ENCODE assay signal across 30 cellular contexts in the genomic region with DNA sequence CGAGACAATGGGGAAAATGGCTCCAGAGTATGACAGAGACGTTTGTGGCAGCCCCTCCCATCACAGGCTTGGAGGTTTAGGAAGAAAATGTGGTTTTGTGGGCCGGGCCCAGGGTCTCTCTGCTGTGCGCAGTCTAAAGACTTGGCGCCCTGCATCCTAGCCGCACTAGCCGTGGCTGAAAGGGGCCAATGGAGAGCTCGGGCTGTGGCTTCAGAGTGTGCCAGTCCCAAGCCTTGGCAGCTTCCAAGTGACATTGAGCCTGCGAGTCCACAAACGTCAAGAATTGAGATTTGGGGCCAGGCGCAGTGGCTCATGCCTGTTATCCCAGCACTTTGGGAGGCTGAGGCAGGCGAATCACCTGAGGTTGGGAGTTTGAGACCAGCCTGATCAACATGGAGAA.
"Had no signal": no experiment of that assay in that cellular context is flagged by ENCODE, and none has a peak within 500 bp of the region (broad histone marks: within the 10 kb centered on the region; RNA-seq: fewer than 3 reads in every experiment).

No MANE protein-coding gene starts in this region.

- H3K27me3 Mint-ChIP-seq: naive thymus-derived CD8-positive, alpha-beta T cell; natural killer cell treated with Interleukin-12 subunit alpha and Interleukin-12 subunit beta and Interleukin-15 and Interleukin-18, amount 100 ng/mL, for 72 hours; progenitor cell of endocrine pancreas; stimulated activated memory B cell treated with anti-CD40 and anti-IgM and Interleukin-4, amounts not matched to agents 10 μg/mL and 1 μg/mL and 100 μg/mL, for 72 hours; stimulated activated naive CD8-positive, alpha-beta T cell treated with anti-CD3 and anti-CD28 coated beads, Interleukin-15, amount 100 ng/mL, for 72 hours; type B pancreatic cell had no signal

- H3K4me1 Mint-ChIP-seq: naive thymus-derived CD8-positive, alpha-beta T cell; nephron progenitor cell; neural crest cell; stimulated activated memory B cell treated with anti-CD40 and anti-IgM and Interleukin-4, amounts not matched to agents 10 μg/mL and 1 μg/mL and 100 μg/mL, for 72 hours; stimulated activated naive CD8-positive, alpha-beta T cell treated with anti-CD3 and anti-CD28 coated beads, Interleukin-15, amount 100 ng/mL, for 72 hours had no signal

- H3K27me3 ChIP-seq: ovary, right lobe of liver, sigmoid colon, suprapubic skin, testis, tibial artery, transverse colon, upper lobe of right lung, uterus had no signal

- H3K4me1 ChIP-seq: parathyroid adenoma, psoas muscle, right lobe of liver, sigmoid colon, suprapubic skin, testis, tibial artery, transverse colon, upper lobe of right lung, uterus had no signal

- H3K4me3 ChIP-seq: ovary, psoas muscle, right lobe of liver, sigmoid colon, suprapubic skin, testis, tibial artery, transverse colon, upper lobe of right lung, uterus had no signal

- H3K4me3 Mint-ChIP-seq: natural killer cell treated with Interleukin-12 subunit alpha and Interleukin-12 subunit beta and Interleukin-15 and Interleukin-18, amount 100 ng/mL, for 72 hours; nephron progenitor cell; neural crest cell; stimulated activated memory B cell treated with anti-CD40 and anti-IgM and Interleukin-4, amounts not matched to agents 10 μg/mL and 1 μg/mL and 100 μg/mL, for 72 hours; stimulated activated naive CD8-positive, alpha-beta T cell treated with anti-CD3 and anti-CD28 coated beads, Interleukin-15, amount 100 ng/mL, for 72 hours; type B pancreatic cell had no signal

- ATAC-seq: naive thymus-derived CD8-positive, alpha-beta T cell; natural killer cell treated with Interleukin-12 subunit alpha and Interleukin-12 subunit beta and Interleukin-15 and Interleukin-18, amount 100 ng/mL, for 72 hours; psoas muscle; right cardiac atrium; right lobe of liver; stimulated activated memory B cell treated with anti-CD40 and anti-IgM and Interleukin-4, amounts not matched to agents 10 μg/mL and 1 μg/mL and 100 μg/mL, for 72 hours; stimulated activated naive CD8-positive, alpha-beta T cell treated with anti-CD3 and anti-CD28 coated beads, Interleukin-15, amount 100 ng/mL, for 72 hours; stimulated activated naive CD8-positive, alpha-beta T cell treated with anti-CD3 and anti-CD28 coated beads, Interleukin-15, Interleukin-2, amounts not matched to agents 100 U/mL and 50 U/mL, for 24 hours; upper lobe of right lung had no signal

- DNase-seq: naive thymus-derived CD8-positive, alpha-beta T cell; nephron progenitor cell; occipital lobe; ovary; psoas muscle; right cardiac atrium; right lobe of liver; sigmoid colon; small intestine; stimulated activated CD4-positive, alpha-beta T cell treated with anti-CD3 and anti-CD28 coated beads, Interleukin-12 subunit alpha, Interleukin-12 subunit beta, amount 100 ng/mL, for 4 hours; stimulated activated CD4-positive, alpha-beta T cell treated with anti-CD3 and anti-CD28 coated beads, Interleukin-1b, Interleukin-23, amount 100 ng/mL, for 48 hours; stimulated activated CD4-positive, alpha-beta T cell treated with anti-CD3 and anti-CD28 coated beads, Interleukin-4, amount 100 ng/mL, for 1 hour; stimulated activated CD4-positive, alpha-beta T cell treated with anti-CD3 and anti-CD28 coated beads, Interleukin-4, amount 100 ng/mL, for 4 hours; stimulated activated CD8-positive, alpha-beta memory T cell treated with anti-CD3 and anti-CD28 coated beads, Interleukin-4, amount 100 ng/mL, for 48 hours; stimulated activated naive CD4-positive, alpha-beta T cell; stimulated activated naive CD8-positive, alpha-beta T cell treated with anti-CD3 and anti-CD28 coated beads, Interleukin-15, amount 100 ng/mL, for 72 hours; stimulated activated naive CD8-positive, alpha-beta T cell treated with anti-CD3 and anti-CD28 coated beads, Interleukin-15, Interleukin-2, amounts not matched to agents 100 U/mL and 50 U/mL, for 24 hours; substantia nigra; testis; tibial artery; transverse colon; upper lobe of right lung; uterus had no signal

- H3K9me3 ChIP-seq: ovary, psoas muscle, right lobe of liver, sigmoid colon, testis, tibial artery, transverse colon, upper lobe of right lung, uterus had no signal

- H2AFZ ChIP-seq: parathyroid adenoma had no signal

- H3K9ac ChIP-seq: parathyroid adenoma had no signal

- H3K27ac ChIP-seq: ovary, parathyroid adenoma, psoas muscle, right lobe of liver, sigmoid colon, suprapubic skin, testis, tibial artery, transverse colon, upper lobe of right lung, uterus had no signal

- H3K9me3 Mint-ChIP-seq: type B pancreatic cell had no signal

- H3K36me3 ChIP-seq: ovary, right lobe of liver, sigmoid colon, suprapubic skin, tibial artery, transverse colon, upper lobe of right lung, uterus had no signal

- H3K27ac Mint-ChIP-seq: naive thymus-derived CD8-positive, alpha-beta T cell; natural killer cell treated with Interleukin-12 subunit alpha and Interleukin-12 subunit beta and Interleukin-15 and Interleukin-18, amount 100 ng/mL, for 72 hours; nephron progenitor cell; progenitor cell of endocrine pancreas; stimulated activated memory B cell treated with anti-CD40 and anti-IgM and Interleukin-4, amounts not matched to agents 10 μg/mL and 1 μg/mL and 100 μg/mL, for 72 hours; stimulated activated naive CD8-positive, alpha-beta T cell treated with anti-CD3 and anti-CD28 coated beads, Interleukin-15, amount 100 ng/mL, for 72 hours; type B pancreatic cell had no signal

- H3K36me3 Mint-ChIP-seq: stimulated activated memory B cell treated with anti-CD40 and anti-IgM and Interleukin-4, amounts not matched to agents 10 μg/mL and 1 μg/mL and 100 μg/mL, for 72 hours; type B pancreatic cell had no signal
